28 cellular contexts compared by ENCODE assay signal in genomic region chr1:8354038-8354437, GRCh38. TPM values are rescaled to one million over a fixed set of nuclear protein-coding genes. Genes with fewer than 3 reads are reported as not detected.
DNase-seq lines count a peak whose midpoint lies in the region; ATAC-seq and TF ChIP-seq lines count a peak whose summit lies in the region.
"Had no signal": no experiment of that assay in that cellular context is flagged by ENCODE, and none has a peak within 500 bp of the region (broad histone marks: within the 10 kb centered on the region; RNA-seq: fewer than 3 reads in every experiment).

No MANE protein-coding gene starts in this region.

- H3K36me3 ChIP-seq in heart right ventricle: peaks cover 0 to 70% (median 43%) of the 10 kb centered on the region in 9 donors
- peaks cover 22 to 36% of the 10 kb centered on the region in 2 donors for H3K36me3 ChIP-seq in prostate gland
- peaks cover 2 to 34% (median 18%) of the 10 kb centered on the region in 4 donors for H3K36me3 ChIP-seq in transverse colon

- H3K4me1 ChIP-seq in heart right ventricle (peaks cover 22 to 81% (median 63%) of the 10 kb centered on the region in 9 donors), prostate gland (replicated peaks) (peaks cover 12% of the 10 kb centered on the region), transverse colon (peaks cover 0 to 12% (median 2%) of the 10 kb centered on the region in 4 donors)
- H3K4me1 ChIP-seq: BLaER1, parathyroid adenoma had no signal

- intact Hi-C loops in heart right ventricle (cut with DNase I) (loop anchor here in 5 of 10 donors (5.0 to 10.0 kb wide), 6 partner anchors 61 to 377 kb away; no protein-coding TSS in a partner anchor), Right ventricle myocardium inferior (cut with DNase I) (no loop called here), prostate gland (cut with DNase I) (no loop called here), transverse colon (cut with DNase I; ENCODE audit: low total_unique reads) (no loop called here)

- H3K9me3 ChIP-seq in heart right ventricle (no peaks in the 10 kb centered on the region), prostate gland (no peaks in the 10 kb centered on the region), transverse colon (no peaks in the 10 kb centered on the region)
- H3K9me3 ChIP-seq: BLaER1 had no signal

- H3K27ac ChIP-seq in heart right ventricle (peak overlapping the region in 9 of 10 donors; percentile 66 to 93 (median 80)), prostate gland (peak overlapping the region; percentile 14 to 69), transverse colon (peak overlapping the region in 3 of 4 donors; percentile 54 to 76 (median 56))
- H3K27ac ChIP-seq: BLaER1 had no signal

- H3K4me1 Mint-ChIP-seq in brain: peaks cover under 1% of the 10 kb centered on the region
- H3K4me1 Mint-ChIP-seq: activated CD8-positive, alpha-beta memory T cell treated with anti-CD3 and anti-CD28 coated beads, Interleukin-2, amount 10 ng/mL, durations not matched to agents 7 days and 5 days; immature natural killer cell had no signal

- WGBS in heart right ventricle, 2 donors: 73 to 77% methylated on average over 8 of the region's 8 CpGs
- 54% methylated on average over 8 of the region's 8 CpGs for WGBS in prostate gland
- 60 to 82% methylated on average over 1 to 8 of the region's 8 CpGs for WGBS in transverse colon (ENCODE audit: low coverage in 1 of 2), 2 donors

- DNase-seq in heart right ventricle: no peak
- no peak for DNase-seq in Right ventricle myocardium inferior (ENCODE audit: missing footprints)
- DNase-seq in prostate gland (ENCODE audit: low spot score): no peak
- no peak for DNase-seq in transverse colon
- DNase-seq in NK-92 (lab: John Stamatoyannopoulos, UW; ENCODE audit: unreplicated experiment): no peak
- no peak for DNase-seq in AG08395 (ENCODE audit: low spot score)
- DNase-seq in LoVo (ENCODE audit: low spot score): no peak
- DNase-seq: activated CD4-positive, alpha-beta T cell treated with anti-CD3 and anti-CD28 coated beads, Interleukin-2, amount 50 U/mL, for 1 hour; activated CD8-positive, alpha-beta memory T cell treated with anti-CD3 and anti-CD28 coated beads, Interleukin-2, amount 10 ng/mL, durations not matched to agents 7 days and 5 days; COR-L47; effector CD8-positive, alpha-beta T cell; foreskin fibroblast; GF-D8; GOT3; hippocampal formation; immature natural killer cell; natural killer cell; NCI-H1417 treated with DMSO at 0.1 percent for 48 hours; NCI-H2171; NCI-H510A treated with DMSO at 0.1 percent for 48 hours; NK-92 treated with Interleukin-12 subunit alpha and Interleukin-12 subunit beta, amount 100 ng/mL, for 24 hours; stimulated activated CD8-positive, alpha-beta memory T cell treated with anti-CD3 and anti-CD28 coated beads, Interleukin-4, amount 100 ng/mL, for 48 hours had no signal

- H3K4me3 Mint-ChIP-seq in brain: no peak overlapping the region
- H3K4me3 Mint-ChIP-seq: activated CD8-positive, alpha-beta memory T cell treated with anti-CD3 and anti-CD28 coated beads, Interleukin-2, amount 10 ng/mL, durations not matched to agents 7 days and 5 days; immature natural killer cell; natural killer cell; T-helper 1 cell treated with Interleukin-12 subunit alpha and Interleukin-12 subunit beta and Interleukin-4 antibody, amounts not matched to agents 30 μg/mL and 1 μg/mL, for 36 hours had no signal

- no peaks in the 10 kb centered on the region for H3K9me3 Mint-ChIP-seq in brain
- H3K9me3 Mint-ChIP-seq: immature natural killer cell; natural killer cell; T-helper 1 cell treated with Interleukin-12 subunit alpha and Interleukin-12 subunit beta and Interleukin-4 antibody, amounts not matched to agents 30 μg/mL and 1 μg/mL, for 36 hours had no signal

- peak overlapping the region in 3 of 5 experiments; percentile 60 to 84 (median 69) for H3K27ac Mint-ChIP-seq in brain
- H3K27ac Mint-ChIP-seq: activated CD8-positive, alpha-beta memory T cell treated with anti-CD3 and anti-CD28 coated beads, Interleukin-2, amount 10 ng/mL, durations not matched to agents 7 days and 5 days; immature natural killer cell; natural killer cell; T-helper 1 cell treated with Interleukin-12 subunit alpha and Interleukin-12 subunit beta and Interleukin-4 antibody, amounts not matched to agents 30 μg/mL and 1 μg/mL, for 36 hours had no signal

- TF ChIP-seq POLR2A in prostate gland (IDR thresholded peaks at IDR 0.05): no peak
- no peak for TF ChIP-seq POLR2A in transverse colon (IDR thresholded peaks at IDR 0.05)

- TF ChIP-seq CTCF in heart right ventricle (IDR thresholded peaks at IDR 0.05) (no peak), brain (conservative IDR thresholded peaks at IDR 0.05) (no peak), prostate gland (IDR thresholded peaks at IDR 0.05) (no peak), transverse colon (IDR thresholded peaks at IDR 0.05) (no peak)

- no peak for TF ChIP-seq EP300 in transverse colon (IDR thresholded peaks at IDR 0.05; ENCODE audit: low read depth)

- H3K4me3 ChIP-seq in heart right ventricle (no peak overlapping the region), prostate gland (no peak overlapping the region), transverse colon (no peak overlapping the region)
- H3K4me3 ChIP-seq: BLaER1 had no signal

- H3K36me3 Mint-ChIP-seq in brain: peaks cover 53% of the 10 kb centered on the region
- H3K36me3 Mint-ChIP-seq: natural killer cell had no signal

- no peaks in the 10 kb centered on the region for H3K27me3 ChIP-seq in heart right ventricle
- no peaks in the 10 kb centered on the region for H3K27me3 ChIP-seq in prostate gland (replicated peaks; ENCODE audit: insufficient read depth)
- no peaks in the 10 kb centered on the region for H3K27me3 ChIP-seq in transverse colon
- H3K27me3 ChIP-seq: BLaER1 had no signal

- peaks cover 3% of the 10 kb centered on the region for H3K27me3 Mint-ChIP-seq in brain
- H3K27me3 Mint-ChIP-seq: activated CD8-positive, alpha-beta memory T cell treated with anti-CD3 and anti-CD28 coated beads, Interleukin-2, amount 10 ng/mL, durations not matched to agents 7 days and 5 days had no signal

- no peak for ATAC-seq in heart right ventricle
- ATAC-seq in Right ventricle myocardium inferior: no peak
- ATAC-seq: activated CD8-positive, alpha-beta memory T cell treated with anti-CD3 and anti-CD28 coated beads, Interleukin-2, amount 10 ng/mL, durations not matched to agents 7 days and 5 days; natural killer cell had no signal

- in situ Hi-C loops in transverse colon (cut with MboI; ENCODE audit: low pct_ligation_motif_present in 1 of 4, low pct_unique_long_range_greater_than_20kb in 1 of 4, low sequenced_read_pairs in 3 of 4): no loop called here

RNA-seq across cellular contexts. Expression of gene SLC45A1, which starts 36.1 kb away (rescaled TPM):
- total RNA-seq in heart right ventricle: 1 to 10 TPM in 7 of 10 donors, under 1 TPM in 3; 0.53 to 2.7 (median 1.5) TPM
- 1 to 10 TPM; 3.2 to 4.1 TPM for polyA plus RNA-seq in heart right ventricle
- total RNA-seq in Right ventricle myocardium inferior: 2.5 TPM
- polyA plus RNA-seq in brain (ENCODE audit: insufficient read depth, low read depth, low replicate concordance): 12.6 TPM
- total RNA-seq in prostate gland: 1 to 10 TPM; 4.3 to 5.2 TPM
- total RNA-seq in transverse colon: 1 to 10 TPM; 2.3 to 7.1 (median 4.1) TPM
- total RNA-seq: HT-29, SK-MEL-5 had no signal
